8 cellular contexts compared by ENCODE assay signal in genomic region chr19:1020868-1021425, GRCh38. TPM values are rescaled to one million over a fixed set of nuclear protein-coding genes. Genes with fewer than 3 reads are reported as not detected.
DNase-seq lines count a peak whose midpoint lies in the region; ATAC-seq and TF ChIP-seq lines count a peak whose summit lies in the region.

TSS of gene TMEM259 (minus strand) at chr19:1021123. CDS start at chr19:1020996, 127 bp downstream.

- ATAC-seq in GM18505 (IDR thresholded peaks at IDR 0.05; ENCODE audit: unreplicated experiment) (peak; percentile 76), HG02970 (IDR thresholded peaks at IDR 0.05; ENCODE audit: low FRiP score, unreplicated experiment) (peak; percentile 88), psoas muscle (peak; percentile 93 to 96 (median 94))

- TF ChIP-seq CTCF in left ventricle myocardium inferior (IDR thresholded peaks at IDR 0.05; ENCODE audit: borderline replicate concordance) (no peak), psoas muscle (IDR thresholded peaks at IDR 0.05) (no peak)

- H3K36me3 ChIP-seq in left ventricle myocardium inferior (no peaks in the 10 kb centered on the region), psoas muscle (ENCODE audit: insufficient read depth in 1 of 2, low read depth in 1 of 2) (no peaks in the 10 kb centered on the region), urinary bladder (ENCODE audit: insufficient read depth) (no peaks in the 10 kb centered on the region)

- H3K4me1 ChIP-seq in left ventricle myocardium inferior (peaks cover 74% of the 10 kb centered on the region), psoas muscle (peaks cover 39% of the 10 kb centered on the region), urinary bladder (ENCODE audit: insufficient read depth) (peaks cover 9% of the 10 kb centered on the region)

- intact Hi-C loops in T-helper 2 cell treated with Interferon-gamma antibody and Interleukin-4, amounts not matched to agents 100 ng/mL and 5 ng/mL, for 36 hours (cut with micrococcal nuclease) = loop anchor here (1.0 to 2.0 kb wide), 3 partner anchors 20 to 224 kb away; partner anchors contain the start of genes ABCA7, PTBP1 and STK11
- intact Hi-C loops in left ventricle myocardium inferior (cut with micrococcal nuclease) (no loop called here), psoas muscle (cut with DNase I) (no loop called here)

- WGBS in psoas muscle, 3 donors = 0 to 1% (median 0%) methylated on average over 34 to 68 of the region's 68 CpGs
- WGBS in urinary bladder = under 1% methylated on average over 68 of the region's 68 CpGs

- DNase-seq in NCI-H1930 (lab: John Stamatoyannopoulos, UW) = peak; percentile 88 to 94
- DNase-seq in left ventricle myocardium inferior = peak; percentile 97
- DNase-seq in psoas muscle = peak; percentile 98 to 99

- H3K4me3 ChIP-seq in left ventricle myocardium inferior (peak within 1 kb of the TSS; percentile 89), psoas muscle (peak within 1 kb of the TSS; percentile 88), urinary bladder (ENCODE audit: low read depth, low read length) (peak within 1 kb of the TSS; percentile 87)

- H3K9me3 ChIP-seq in left ventricle myocardium inferior (replicated peaks) (no peaks in the 10 kb centered on the region), psoas muscle (no peaks in the 10 kb centered on the region)

- no peaks in the 10 kb centered on the region for H3K27me3 ChIP-seq in left ventricle myocardium inferior (ENCODE audit: low read depth)
- H3K27me3 ChIP-seq in psoas muscle (ENCODE audit: insufficient read depth in 3 of 3, low read length in 2 of 3) = peaks cover 0 to 7% (median 2%) of the 10 kb centered on the region in 3 donors

- peak; percentile 69 for TF ChIP-seq POLR2A in GM18505 (IDR thresholded peaks at IDR 0.05; ENCODE audit: borderline replicate concordance, extremely low read depth, insufficient read depth, insufficient read length)

- H3K27ac ChIP-seq in angular gyrus (ENCODE audit: low read depth, low read length) (peak within 1 kb of the TSS; percentile 99), left ventricle myocardium inferior (replicated peaks) (peak within 1 kb of the TSS; percentile 96), psoas muscle (peak within 1 kb of the TSS; percentile 94), urinary bladder (ENCODE audit: low read depth) (peak within 1 kb of the TSS; percentile 81)

RNA-seq across cellular contexts. Expression of gene TMEM259, which starts in this region (rescaled TPM):
- 154 TPM in 2 replicates for total RNA-seq in T-helper 2 cell treated with Interferon-gamma antibody and Interleukin-4, amounts not matched to agents 100 ng/mL and 5 ng/mL, for 36 hours
- 119 TPM for total RNA-seq in left ventricle myocardium inferior
- 100 to 1,000 TPM in 1 of 4 donors, 10 to 100 TPM in 3; 67.1 to 128 (median 87.4) TPM for total RNA-seq in psoas muscle
- polyA plus RNA-seq in psoas muscle = 100 to 1,000 TPM in 1 of 3 donors, 10 to 100 TPM in 2; 80.6 to 133 (median 89.9) TPM
- total RNA-seq in urinary bladder = 34.5 TPM
- 159 TPM for polyA plus RNA-seq in urinary bladder

Comparison
In these comparisons a context has a peak if more than half of its experiments do, and no peak if none do; other contexts are left out.
1. Peak in every context shown above with its lines: DNase-seq, ATAC-seq, H3K4me3 ChIP-seq and H3K27ac ChIP-seq.